In the genomic region with DNA sequence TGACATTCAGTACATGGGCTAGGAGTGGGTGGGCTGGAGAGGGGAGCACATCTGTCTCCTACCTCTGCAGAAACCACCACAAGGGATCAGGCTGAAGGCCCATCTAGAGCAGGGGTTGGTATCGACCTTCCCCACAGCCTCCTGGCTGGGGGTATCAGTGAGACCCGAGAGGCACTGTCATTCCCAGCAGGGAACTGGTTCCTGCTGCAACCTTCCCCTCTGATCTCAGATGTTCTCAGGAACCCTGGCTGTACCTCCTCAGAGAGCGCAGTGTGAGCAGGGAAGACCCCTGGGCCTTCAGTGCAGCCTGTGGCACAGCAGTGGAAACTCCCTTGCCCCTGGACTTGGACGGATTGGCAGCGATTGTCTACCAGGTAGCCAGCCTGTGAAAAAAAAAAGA, we compare ENCODE assay signal across 20 cellular contexts. TPM values are rescaled to one million over a fixed set of nuclear protein-coding genes. Genes with fewer than 3 reads are reported as not detected.
"Had no signal": no experiment of that assay in that cellular context is flagged by ENCODE, and none has a peak within 500 bp of the region (broad histone marks: within the 10 kb centered on the region; RNA-seq: fewer than 3 reads in every experiment).

No MANE protein-coding gene starts in this region.

- H3K27me3 ChIP-seq: dorsolateral prefrontal cortex, ovary, transverse colon had no signal

- H3K27ac ChIP-seq: ovary, thoracic aorta, transverse colon had no signal

- ATAC-seq: left cardiac atrium; naive thymus-derived CD8-positive, alpha-beta T cell; sciatic nerve; stimulated activated naive B cell treated with anti-CD40 and anti-IgM and Interleukin-4, amounts not matched to agents 10 μg/mL and 1 μg/mL and 100 μg/mL, for 72 hours; stimulated activated naive CD8-positive, alpha-beta T cell treated with anti-CD3 and anti-CD28 coated beads, Interleukin-15, amount 100 ng/mL, for 72 hours had no signal

- H3K36me3 ChIP-seq: ovary, thoracic aorta, transverse colon had no signal

- DNase-seq: cortex of kidney; dorsolateral prefrontal cortex; effector CD8-positive, alpha-beta T cell; foreskin melanocyte; kidney; left cardiac atrium; mammary epithelial cell; nucleus accumbens; ovary; stimulated activated CD4-positive, alpha-beta T cell treated with anti-CD3 and anti-CD28 coated beads, Interleukin-2, amount 100 ng/mL, for 24 hours; stimulated activated CD4-positive, alpha-beta T cell treated with anti-CD3 and anti-CD28 coated beads, Interleukin-4, amount 100 ng/mL, for 4 hours; stimulated activated naive B cell treated with anti-CD40 and anti-IgM and Interleukin-4, amounts not matched to agents 10 μg/mL and 1 μg/mL and 100 μg/mL, for 72 hours; stimulated activated naive CD8-positive, alpha-beta T cell treated with anti-CD3 and anti-CD28 coated beads, Interleukin-15, amount 100 ng/mL, for 72 hours had no signal

- H3K9me3 ChIP-seq: mucosa of descending colon, ovary, thoracic aorta, transverse colon had no signal

- H3K4me3 ChIP-seq: dorsolateral prefrontal cortex, mucosa of descending colon, ovary, skin epidermis, thoracic aorta, transverse colon had no signal

RNA-seq across cellular contexts. Expression of a gene that starts 7.8 kb away (rescaled TPM):
- total RNA-seq: naive thymus-derived CD8-positive, alpha-beta T cell had no signal
- polyA plus RNA-seq: mammary epithelial cell; naive thymus-derived CD8-positive, alpha-beta T cell; neural cell had no signal
